In genomic region chr22:39457546-39458442, GRCh38 we compare ENCODE assay signal across 9 cellular contexts. TPM values are rescaled to one million over a fixed set of nuclear protein-coding genes. Genes with fewer than 3 reads are reported as not detected.
DNase-seq lines count a peak whose midpoint lies in the region; ATAC-seq and TF ChIP-seq lines count a peak whose summit lies in the region.
"Had no signal": no experiment of that assay in that cellular context is flagged by ENCODE, and none has a peak within 500 bp of the region (broad histone marks: within the 10 kb centered on the region; RNA-seq: fewer than 3 reads in every experiment).

No MANE protein-coding gene starts in this region.

- H3K27me3 ChIP-seq in GM06990 (replicated peaks; ENCODE audit: control insufficient read depth, insufficient read depth, low read length) (no peaks in the 10 kb centered on the region), OCI-LY3 (ENCODE audit: low read depth, low read length) (no peaks in the 10 kb centered on the region), esophagus (ENCODE audit: control insufficient read depth in 1 of 2, insufficient read depth in 2 of 2, low read length in 2 of 2) (peaks cover 0 to 10% of the 10 kb centered on the region in 2 donors)

- H4K20me1 ChIP-seq in OCI-LY3 (ENCODE audit: insufficient read depth, low read length) = peaks cover 39% of the 10 kb centered on the region

- peaks cover 96% of the 10 kb centered on the region for H3K79me2 ChIP-seq in OCI-LY3 (ENCODE audit: low read length)

- 2 to 4% methylated on average over 40 to 85 of the region's 85 CpGs for WGBS in esophagus, 2 donors

- no peaks in the 10 kb centered on the region for H3K9me3 Mint-ChIP-seq in progenitor cell of endocrine pancreas (ENCODE audit: low read depth)

- peaks cover 23% of the 10 kb centered on the region for H3K4me1 Mint-ChIP-seq in progenitor cell of endocrine pancreas (ENCODE audit: low read depth)

- H3K9me3 ChIP-seq in OCI-LY3 (ENCODE audit: insufficient read depth, low read length) (no peaks in the 10 kb centered on the region), esophagus (ENCODE audit: control insufficient read depth in 2 of 2, insufficient read depth in 1 of 2, low read depth in 1 of 2, low read length in 1 of 2) (peaks cover 0 to 4% of the 10 kb centered on the region in 2 donors)

- H3K4me1 ChIP-seq in OCI-LY3 (ENCODE audit: low read length) = peaks cover 78% of the 10 kb centered on the region
- peaks cover 4 to 11% of the 10 kb centered on the region in 2 donors for H3K4me1 ChIP-seq in esophagus (ENCODE audit: control insufficient read depth in 2 of 2, insufficient read depth in 2 of 2, low read length in 1 of 2)

- no peak for ATAC-seq in GM18502 (IDR thresholded peaks at IDR 0.05; ENCODE audit: poor library complexity, unreplicated experiment)
- ATAC-seq in HG02938 (IDR thresholded peaks at IDR 0.05; ENCODE audit: unreplicated experiment) = no peak
- no peak for ATAC-seq in HG02678 (IDR thresholded peaks at IDR 0.05; ENCODE audit: unreplicated experiment)
- ATAC-seq in GM18909 (IDR thresholded peaks at IDR 0.05; ENCODE audit: poor library complexity, unreplicated experiment) = no peak

- H3K36me3 ChIP-seq in GM06990 (ENCODE audit: control insufficient read depth, insufficient read depth, low read length) (peaks cover 2% of the 10 kb centered on the region), OCI-LY3 (replicated peaks; ENCODE audit: low read depth, low read length) (peaks cover 48% of the 10 kb centered on the region), esophagus (ENCODE audit: control insufficient read depth in 2 of 2, insufficient read depth in 2 of 2, low read length in 1 of 2) (no peaks in the 10 kb centered on the region)

- peak overlapping the region; percentile 95 for H3K27ac ChIP-seq in OCI-LY3 (ENCODE audit: low read length)
- H3K27ac ChIP-seq in esophagus (ENCODE audit: low read depth in 2 of 2, low read length in 1 of 2) = no peak overlapping the region

- H3K4me3 ChIP-seq in GM06990 (replicated peaks; ENCODE audit: low read depth, low read length) (peak overlapping the region; percentile 80), OCI-LY3 (ENCODE audit: low read length) (peak overlapping the region; percentile 86), esophagus (ENCODE audit: low read depth in 1 of 2, low read length in 2 of 2) (peak overlapping the region; percentile 40 to 47)

- no peak overlapping the region for H2AFZ ChIP-seq in OCI-LY3 (ENCODE audit: low read depth, low read length)

- peak overlapping the region; percentile 82 for H3K4me3 Mint-ChIP-seq in progenitor cell of endocrine pancreas (ENCODE audit: low read depth)

- H3K27ac Mint-ChIP-seq in progenitor cell of endocrine pancreas = peak overlapping the region; percentile 56

- H3K4me2 ChIP-seq in OCI-LY3 (ENCODE audit: low read length) = peak overlapping the region; percentile 96

- no peak for TF ChIP-seq CTCF in GM06990 (IDR thresholded peaks at IDR 0.05; ENCODE audit: insufficient read depth, low read length, poor library complexity, severe bottlenecking)
- peak; percentile 15; the same call in 1 of the 2 replicates for TF ChIP-seq CTCF in OCI-LY3 (IDR thresholded peaks at IDR 0.05; ENCODE audit: low read depth, low read length)
- TF ChIP-seq CTCF in progenitor cell of endocrine pancreas (IDR thresholded peaks at IDR 0.05; ENCODE audit: unreplicated experiment) = no peak

- H3K36me3 Mint-ChIP-seq in progenitor cell of endocrine pancreas (ENCODE audit: insufficient read depth) = no peaks in the 10 kb centered on the region

- no peak for DNase-seq in GM06990 (ENCODE audit: extremely low read depth, insufficient read length)
- no peak for DNase-seq in progenitor cell of endocrine pancreas (ENCODE audit: low spot score, unreplicated experiment)

- peaks cover 6% of the 10 kb centered on the region for H3K27me3 Mint-ChIP-seq in progenitor cell of endocrine pancreas

- peak overlapping the region; percentile 97 for H3K9ac ChIP-seq in OCI-LY3 (ENCODE audit: low read length)

RNA-seq across cellular contexts. Expression of gene MGAT3, which starts 1.0 kb away (rescaled TPM):
- polyA plus RNA-seq in esophagus = under 1 TPM; 0.28 to 0.36 TPM
- 28.8 and 32.7 TPM in 2 replicates for total RNA-seq in progenitor cell of endocrine pancreas
- total RNA-seq: RPMI7951 had no signal

RNA-seq across cellular contexts. Expression of gene MIEF1, which starts 44.3 kb away (rescaled TPM):
- 1 to 10 TPM; 4.2 to 9.0 TPM for polyA plus RNA-seq in esophagus
- total RNA-seq in progenitor cell of endocrine pancreas = 30.5 and 32.4 TPM in 2 replicates

RNA-seq across cellular contexts. Expression of gene TAB1, which starts 58.2 kb away (rescaled TPM):
- 10 to 100 TPM; 10.6 to 13.4 TPM for polyA plus RNA-seq in esophagus
- 31.2 and 40.6 TPM in 2 replicates for total RNA-seq in progenitor cell of endocrine pancreas
